Comparison of ENCODE assay signal across 1 cellular context in the genomic region with DNA sequence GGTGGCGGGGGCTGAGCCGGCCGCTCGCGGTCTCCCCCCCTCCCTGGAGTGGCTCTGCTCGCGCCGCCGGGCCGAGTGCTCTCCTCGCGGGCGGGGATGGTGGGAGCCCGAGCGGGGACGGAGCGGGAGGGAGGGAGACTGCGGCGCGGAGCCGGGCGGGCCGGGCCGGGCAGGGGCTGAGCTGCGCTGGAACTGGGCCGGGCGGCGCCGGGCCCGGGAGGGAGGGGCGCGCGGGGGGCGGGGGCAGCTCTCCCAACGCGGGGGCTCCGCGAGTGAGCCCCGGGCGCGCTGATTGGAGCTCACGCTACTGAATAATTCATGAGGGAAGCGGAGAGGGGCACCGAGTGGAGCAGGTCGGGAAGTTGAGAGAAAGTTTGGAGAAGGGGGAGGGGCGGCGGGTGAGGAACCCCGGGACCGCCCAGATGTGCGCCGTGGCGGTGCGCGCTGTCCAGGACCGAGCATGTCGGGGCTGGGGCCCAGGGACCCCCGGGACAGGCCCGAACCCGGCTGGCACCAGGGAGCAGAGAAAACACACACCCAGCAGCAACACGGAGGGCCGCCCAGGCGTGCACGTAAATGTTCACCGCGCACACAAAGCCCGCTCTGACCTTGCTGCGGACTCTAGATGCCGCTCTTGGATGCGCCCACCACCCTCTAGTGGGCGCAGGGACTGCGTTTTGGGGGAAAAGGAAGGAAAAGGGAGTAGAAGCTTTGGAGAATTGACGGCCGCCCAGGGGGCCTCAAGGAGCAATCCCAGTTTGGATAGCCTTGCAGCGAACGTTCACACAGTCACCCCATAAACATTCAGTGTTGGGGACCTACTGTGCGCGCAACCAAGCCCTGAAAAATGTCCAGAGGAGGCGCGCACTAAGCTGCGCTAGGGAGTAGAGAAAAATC.
A peak's percentile ranks its signal among the peaks of the same experiment; 100 is the strongest.
TF ChIP-seq lines count a peak whose summit lies in the region.

A gene (minus strand): TSS at position 194 of the 897 bp plus-strand sequence. CDS start 493 bp downstream, outside the sequence.

TF ChIP-seq in K562, 482 proteins besides CTCF, POLR2A, EP300 and RAD21 (continued from another document and continues in another):
- TF ChIP-seq, protein P1, sequence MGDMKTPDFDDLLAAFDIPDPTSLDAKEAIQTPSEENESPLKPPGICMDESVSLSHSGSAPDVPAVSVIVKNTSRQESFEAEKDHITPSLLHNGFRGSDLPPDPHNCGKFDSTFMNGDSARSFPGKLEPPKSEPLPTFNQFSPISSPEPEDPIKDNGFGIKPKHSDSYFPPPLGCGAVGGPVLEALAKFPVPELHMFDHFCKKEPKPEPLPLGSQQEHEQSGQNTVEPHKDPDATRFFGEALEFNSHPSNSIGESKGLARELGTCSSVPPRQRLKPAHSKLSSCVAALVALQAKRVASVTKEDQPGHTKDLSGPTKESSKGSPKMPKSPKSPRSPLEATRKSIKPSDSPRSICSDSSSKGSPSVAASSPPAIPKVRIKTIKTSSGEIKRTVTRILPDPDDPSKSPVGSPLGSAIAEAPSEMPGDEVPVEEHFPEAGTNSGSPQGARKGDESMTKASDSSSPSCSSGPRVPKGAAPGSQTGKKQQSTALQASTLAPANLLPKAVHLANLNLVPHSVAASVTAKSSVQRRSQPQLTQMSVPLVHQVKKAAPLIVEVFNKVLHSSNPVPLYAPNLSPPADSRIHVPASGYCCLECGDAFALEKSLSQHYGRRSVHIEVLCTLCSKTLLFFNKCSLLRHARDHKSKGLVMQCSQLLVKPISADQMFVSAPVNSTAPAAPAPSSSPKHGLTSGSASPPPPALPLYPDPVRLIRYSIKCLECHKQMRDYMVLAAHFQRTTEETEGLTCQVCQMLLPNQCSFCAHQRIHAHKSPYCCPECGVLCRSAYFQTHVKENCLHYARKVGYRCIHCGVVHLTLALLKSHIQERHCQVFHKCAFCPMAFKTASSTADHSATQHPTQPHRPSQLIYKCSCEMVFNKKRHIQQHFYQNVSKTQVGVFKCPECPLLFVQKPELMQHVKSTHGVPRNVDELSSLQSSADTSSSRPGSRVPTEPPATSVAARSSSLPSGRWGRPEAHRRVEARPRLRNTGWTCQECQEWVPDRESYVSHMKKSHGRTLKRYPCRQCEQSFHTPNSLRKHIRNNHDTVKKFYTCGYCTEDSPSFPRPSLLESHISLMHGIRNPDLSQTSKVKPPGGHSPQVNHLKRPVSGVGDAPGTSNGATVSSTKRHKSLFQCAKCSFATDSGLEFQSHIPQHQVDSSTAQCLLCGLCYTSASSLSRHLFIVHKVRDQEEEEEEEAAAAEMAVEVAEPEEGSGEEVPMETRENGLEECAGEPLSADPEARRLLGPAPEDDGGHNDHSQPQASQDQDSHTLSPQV (IDR thresholded peaks at IDR 0.05) = no peak; the same call in 1 of the 2 replicates
- TF ChIP-seq, protein P2, sequence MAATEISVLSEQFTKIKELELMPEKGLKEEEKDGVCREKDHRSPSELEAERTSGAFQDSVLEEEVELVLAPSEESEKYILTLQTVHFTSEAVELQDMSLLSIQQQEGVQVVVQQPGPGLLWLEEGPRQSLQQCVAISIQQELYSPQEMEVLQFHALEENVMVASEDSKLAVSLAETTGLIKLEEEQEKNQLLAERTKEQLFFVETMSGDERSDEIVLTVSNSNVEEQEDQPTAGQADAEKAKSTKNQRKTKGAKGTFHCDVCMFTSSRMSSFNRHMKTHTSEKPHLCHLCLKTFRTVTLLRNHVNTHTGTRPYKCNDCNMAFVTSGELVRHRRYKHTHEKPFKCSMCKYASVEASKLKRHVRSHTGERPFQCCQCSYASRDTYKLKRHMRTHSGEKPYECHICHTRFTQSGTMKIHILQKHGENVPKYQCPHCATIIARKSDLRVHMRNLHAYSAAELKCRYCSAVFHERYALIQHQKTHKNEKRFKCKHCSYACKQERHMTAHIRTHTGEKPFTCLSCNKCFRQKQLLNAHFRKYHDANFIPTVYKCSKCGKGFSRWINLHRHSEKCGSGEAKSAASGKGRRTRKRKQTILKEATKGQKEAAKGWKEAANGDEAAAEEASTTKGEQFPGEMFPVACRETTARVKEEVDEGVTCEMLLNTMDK (IDR thresholded peaks at IDR 0.05; ENCODE audit: borderline replicate concordance, insufficient read depth, low read depth, low read length, poor library complexity, severe bottlenecking) = peak; percentile 78
- TF ChIP-seq, protein P3, sequence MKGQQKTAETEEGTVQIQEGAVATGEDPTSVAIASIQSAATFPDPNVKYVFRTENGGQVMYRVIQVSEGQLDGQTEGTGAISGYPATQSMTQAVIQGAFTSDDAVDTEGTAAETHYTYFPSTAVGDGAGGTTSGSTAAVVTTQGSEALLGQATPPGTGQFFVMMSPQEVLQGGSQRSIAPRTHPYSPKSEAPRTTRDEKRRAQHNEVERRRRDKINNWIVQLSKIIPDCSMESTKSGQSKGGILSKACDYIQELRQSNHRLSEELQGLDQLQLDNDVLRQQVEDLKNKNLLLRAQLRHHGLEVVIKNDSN (CRISPR knock-in tag; IDR thresholded peaks at IDR 0.05) = no peak
- peak; percentile 44; the same call in 1 of the 2 replicates for TF ChIP-seq GATAD2B (IDR thresholded peaks at IDR 0.05; ENCODE audit: borderline replicate concordance)
- no peak for TF ChIP-seq BDP1 (IDR thresholded peaks at IDR 0.05; ENCODE audit: insufficient read depth, insufficient read length)
- peak; percentile 76 for TF ChIP-seq KDM5B (IDR thresholded peaks at IDR 0.05; ENCODE audit: insufficient replicate concordance, low read depth, low read length)
- no peak for TF ChIP-seq RBM14 (IDR thresholded peaks at IDR 0.05; ENCODE audit: borderline replicate concordance, insufficient read depth, low read depth, low read length)
- no peak; the same call in 1 of the 2 replicates for TF ChIP-seq NFRKB (IDR thresholded peaks at IDR 0.05; ENCODE audit: low read depth)
- TF ChIP-seq PPARD (CRISPR knock-in tag; IDR thresholded peaks at IDR 0.05) = no peak
- TF ChIP-seq ELF4 (CRISPR knock-in tag; IDR thresholded peaks at IDR 0.05) = no peak
- no peak for TF ChIP-seq SMARCE1 (IDR thresholded peaks at IDR 0.05)
- no peak for TF ChIP-seq U2AF2 (optimal IDR thresholded peaks at IDR 0.05; ENCODE audit: low read depth, low read length)
- peak; percentile 29; the same call in 1 of the 2 replicates for TF ChIP-seq ARID1B (IDR thresholded peaks at IDR 0.05)
- no peak for TF ChIP-seq GTF2F1 (IDR thresholded peaks at IDR 0.05; ENCODE audit: low read depth, low read length)
- peak; percentile 15; the same call in 1 of the 2 replicates for TF ChIP-seq NCOA1 (IDR thresholded peaks at IDR 0.05; ENCODE audit: low read depth)
- TF ChIP-seq XRCC5 (IDR thresholded peaks at IDR 0.05; ENCODE audit: low read depth, low read length) = peak; percentile 50; the same call in 1 of the 2 replicates
- peak; percentile 74; the same call in 1 of the 2 replicates for TF ChIP-seq NBN (IDR thresholded peaks at IDR 0.05; ENCODE audit: low read depth)
- TF ChIP-seq, protein P4, sequence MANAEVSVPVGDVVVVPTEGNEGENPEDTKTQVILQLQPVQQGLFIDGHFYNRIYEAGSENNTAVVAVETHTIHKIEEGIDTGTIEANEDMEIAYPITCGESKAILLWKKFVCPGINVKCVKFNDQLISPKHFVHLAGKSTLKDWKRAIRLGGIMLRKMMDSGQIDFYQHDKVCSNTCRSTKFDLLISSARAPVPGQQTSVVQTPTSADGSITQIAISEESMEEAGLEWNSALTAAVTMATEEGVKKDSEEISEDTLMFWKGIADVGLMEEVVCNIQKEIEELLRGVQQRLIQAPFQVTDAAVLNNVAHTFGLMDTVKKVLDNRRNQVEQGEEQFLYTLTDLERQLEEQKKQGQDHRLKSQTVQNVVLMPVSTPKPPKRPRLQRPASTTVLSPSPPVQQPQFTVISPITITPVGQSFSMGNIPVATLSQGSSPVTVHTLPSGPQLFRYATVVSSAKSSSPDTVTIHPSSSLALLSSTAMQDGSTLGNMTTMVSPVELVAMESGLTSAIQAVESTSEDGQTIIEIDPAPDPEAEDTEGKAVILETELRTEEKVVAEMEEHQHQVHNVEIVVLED (CRISPR knock-in tag; IDR thresholded peaks at IDR 0.05) = 0 out of 2 replicates have a peak, but pooled peaks have one; percentile 38
- no peak for TF ChIP-seq STAT5B (CRISPR knock-in tag; IDR thresholded peaks at IDR 0.05)
- no peak for TF ChIP-seq ZNF253 (CRISPR knock-in tag; conservative IDR thresholded peaks at IDR 0.05)
- no peak; the same call in 1 of the 2 replicates for TF ChIP-seq SMAD4 (CRISPR knock-in tag; conservative IDR thresholded peaks at IDR 0.05)
- no peak for TF ChIP-seq HNRNPK (IDR thresholded peaks at IDR 0.05; ENCODE audit: low read depth, low read length, poor library complexity, severe bottlenecking)
- no peak for TF ChIP-seq SRSF1 (IDR thresholded peaks at IDR 0.05; ENCODE audit: low read depth, low read length)
- TF ChIP-seq, protein P5, sequence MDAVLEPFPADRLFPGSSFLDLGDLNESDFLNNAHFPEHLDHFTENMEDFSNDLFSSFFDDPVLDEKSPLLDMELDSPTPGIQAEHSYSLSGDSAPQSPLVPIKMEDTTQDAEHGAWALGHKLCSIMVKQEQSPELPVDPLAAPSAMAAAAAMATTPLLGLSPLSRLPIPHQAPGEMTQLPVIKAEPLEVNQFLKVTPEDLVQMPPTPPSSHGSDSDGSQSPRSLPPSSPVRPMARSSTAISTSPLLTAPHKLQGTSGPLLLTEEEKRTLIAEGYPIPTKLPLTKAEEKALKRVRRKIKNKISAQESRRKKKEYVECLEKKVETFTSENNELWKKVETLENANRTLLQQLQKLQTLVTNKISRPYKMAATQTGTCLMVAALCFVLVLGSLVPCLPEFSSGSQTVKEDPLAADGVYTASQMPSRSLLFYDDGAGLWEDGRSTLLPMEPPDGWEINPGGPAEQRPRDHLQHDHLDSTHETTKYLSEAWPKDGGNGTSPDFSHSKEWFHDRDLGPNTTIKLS (IDR thresholded peaks at IDR 0.05; ENCODE audit: borderline replicate concordance, low read depth) = peak; percentile 43; the same call in 1 of the 2 replicates
- no peak for TF ChIP-seq ARNT (IDR thresholded peaks at IDR 0.05)
- TF ChIP-seq TEAD4 (IDR thresholded peaks at IDR 0.05; ENCODE audit: low read length) = no peak
- no peak for TF ChIP-seq TEAD4 (CRISPR knock-in tag; IDR thresholded peaks at IDR 0.05; ENCODE audit: borderline replicate concordance)
- TF ChIP-seq HNRNPL (IDR thresholded peaks at IDR 0.05; ENCODE audit: low read depth, low read length) = no peak
- TF ChIP-seq, protein P6, sequence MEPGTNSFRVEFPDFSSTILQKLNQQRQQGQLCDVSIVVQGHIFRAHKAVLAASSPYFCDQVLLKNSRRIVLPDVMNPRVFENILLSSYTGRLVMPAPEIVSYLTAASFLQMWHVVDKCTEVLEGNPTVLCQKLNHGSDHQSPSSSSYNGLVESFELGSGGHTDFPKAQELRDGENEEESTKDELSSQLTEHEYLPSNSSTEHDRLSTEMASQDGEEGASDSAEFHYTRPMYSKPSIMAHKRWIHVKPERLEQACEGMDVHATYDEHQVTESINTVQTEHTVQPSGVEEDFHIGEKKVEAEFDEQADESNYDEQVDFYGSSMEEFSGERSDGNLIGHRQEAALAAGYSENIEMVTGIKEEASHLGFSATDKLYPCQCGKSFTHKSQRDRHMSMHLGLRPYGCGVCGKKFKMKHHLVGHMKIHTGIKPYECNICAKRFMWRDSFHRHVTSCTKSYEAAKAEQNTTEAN (CRISPR knock-in tag; IDR thresholded peaks at IDR 0.05) = 0 out of 2 replicates have a peak, but pooled peaks have one; percentile 57
- TF ChIP-seq, protein P7, sequence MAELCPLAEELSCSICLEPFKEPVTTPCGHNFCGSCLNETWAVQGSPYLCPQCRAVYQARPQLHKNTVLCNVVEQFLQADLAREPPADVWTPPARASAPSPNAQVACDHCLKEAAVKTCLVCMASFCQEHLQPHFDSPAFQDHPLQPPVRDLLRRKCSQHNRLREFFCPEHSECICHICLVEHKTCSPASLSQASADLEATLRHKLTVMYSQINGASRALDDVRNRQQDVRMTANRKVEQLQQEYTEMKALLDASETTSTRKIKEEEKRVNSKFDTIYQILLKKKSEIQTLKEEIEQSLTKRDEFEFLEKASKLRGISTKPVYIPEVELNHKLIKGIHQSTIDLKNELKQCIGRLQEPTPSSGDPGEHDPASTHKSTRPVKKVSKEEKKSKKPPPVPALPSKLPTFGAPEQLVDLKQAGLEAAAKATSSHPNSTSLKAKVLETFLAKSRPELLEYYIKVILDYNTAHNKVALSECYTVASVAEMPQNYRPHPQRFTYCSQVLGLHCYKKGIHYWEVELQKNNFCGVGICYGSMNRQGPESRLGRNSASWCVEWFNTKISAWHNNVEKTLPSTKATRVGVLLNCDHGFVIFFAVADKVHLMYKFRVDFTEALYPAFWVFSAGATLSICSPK (IDR thresholded peaks at IDR 0.05; ENCODE audit: borderline replicate concordance) = no peak
- 0 out of 2 replicates have a peak, but pooled peaks have one; percentile 32 for TF ChIP-seq ZNF324 (CRISPR knock-in tag; IDR thresholded peaks at IDR 0.05)
- no peak for TF ChIP-seq JUNB (CRISPR knock-in tag; conservative IDR thresholded peaks at IDR 0.05)
- TF ChIP-seq, protein P8, sequence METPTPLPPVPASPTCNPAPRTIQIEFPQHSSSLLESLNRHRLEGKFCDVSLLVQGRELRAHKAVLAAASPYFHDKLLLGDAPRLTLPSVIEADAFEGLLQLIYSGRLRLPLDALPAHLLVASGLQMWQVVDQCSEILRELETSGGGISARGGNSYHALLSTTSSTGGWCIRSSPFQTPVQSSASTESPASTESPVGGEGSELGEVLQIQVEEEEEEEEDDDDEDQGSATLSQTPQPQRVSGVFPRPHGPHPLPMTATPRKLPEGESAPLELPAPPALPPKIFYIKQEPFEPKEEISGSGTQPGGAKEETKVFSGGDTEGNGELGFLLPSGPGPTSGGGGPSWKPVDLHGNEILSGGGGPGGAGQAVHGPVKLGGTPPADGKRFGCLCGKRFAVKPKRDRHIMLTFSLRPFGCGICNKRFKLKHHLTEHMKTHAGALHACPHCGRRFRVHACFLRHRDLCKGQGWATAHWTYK (CRISPR knock-in tag; IDR thresholded peaks at IDR 0.05) = no peak
- TF ChIP-seq, protein P9, sequence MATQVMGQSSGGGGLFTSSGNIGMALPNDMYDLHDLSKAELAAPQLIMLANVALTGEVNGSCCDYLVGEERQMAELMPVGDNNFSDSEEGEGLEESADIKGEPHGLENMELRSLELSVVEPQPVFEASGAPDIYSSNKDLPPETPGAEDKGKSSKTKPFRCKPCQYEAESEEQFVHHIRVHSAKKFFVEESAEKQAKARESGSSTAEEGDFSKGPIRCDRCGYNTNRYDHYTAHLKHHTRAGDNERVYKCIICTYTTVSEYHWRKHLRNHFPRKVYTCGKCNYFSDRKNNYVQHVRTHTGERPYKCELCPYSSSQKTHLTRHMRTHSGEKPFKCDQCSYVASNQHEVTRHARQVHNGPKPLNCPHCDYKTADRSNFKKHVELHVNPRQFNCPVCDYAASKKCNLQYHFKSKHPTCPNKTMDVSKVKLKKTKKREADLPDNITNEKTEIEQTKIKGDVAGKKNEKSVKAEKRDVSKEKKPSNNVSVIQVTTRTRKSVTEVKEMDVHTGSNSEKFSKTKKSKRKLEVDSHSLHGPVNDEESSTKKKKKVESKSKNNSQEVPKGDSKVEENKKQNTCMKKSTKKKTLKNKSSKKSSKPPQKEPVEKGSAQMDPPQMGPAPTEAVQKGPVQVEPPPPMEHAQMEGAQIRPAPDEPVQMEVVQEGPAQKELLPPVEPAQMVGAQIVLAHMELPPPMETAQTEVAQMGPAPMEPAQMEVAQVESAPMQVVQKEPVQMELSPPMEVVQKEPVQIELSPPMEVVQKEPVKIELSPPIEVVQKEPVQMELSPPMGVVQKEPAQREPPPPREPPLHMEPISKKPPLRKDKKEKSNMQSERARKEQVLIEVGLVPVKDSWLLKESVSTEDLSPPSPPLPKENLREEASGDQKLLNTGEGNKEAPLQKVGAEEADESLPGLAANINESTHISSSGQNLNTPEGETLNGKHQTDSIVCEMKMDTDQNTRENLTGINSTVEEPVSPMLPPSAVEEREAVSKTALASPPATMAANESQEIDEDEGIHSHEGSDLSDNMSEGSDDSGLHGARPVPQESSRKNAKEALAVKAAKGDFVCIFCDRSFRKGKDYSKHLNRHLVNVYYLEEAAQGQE (CRISPR knock-in tag; IDR thresholded peaks at IDR 0.05; ENCODE audit: low read depth) = 0 out of 2 replicates have a peak, but pooled peaks have one; percentile 29
